Comparison of ENCODE assay signal across 8 cellular contexts in the genomic region with DNA sequence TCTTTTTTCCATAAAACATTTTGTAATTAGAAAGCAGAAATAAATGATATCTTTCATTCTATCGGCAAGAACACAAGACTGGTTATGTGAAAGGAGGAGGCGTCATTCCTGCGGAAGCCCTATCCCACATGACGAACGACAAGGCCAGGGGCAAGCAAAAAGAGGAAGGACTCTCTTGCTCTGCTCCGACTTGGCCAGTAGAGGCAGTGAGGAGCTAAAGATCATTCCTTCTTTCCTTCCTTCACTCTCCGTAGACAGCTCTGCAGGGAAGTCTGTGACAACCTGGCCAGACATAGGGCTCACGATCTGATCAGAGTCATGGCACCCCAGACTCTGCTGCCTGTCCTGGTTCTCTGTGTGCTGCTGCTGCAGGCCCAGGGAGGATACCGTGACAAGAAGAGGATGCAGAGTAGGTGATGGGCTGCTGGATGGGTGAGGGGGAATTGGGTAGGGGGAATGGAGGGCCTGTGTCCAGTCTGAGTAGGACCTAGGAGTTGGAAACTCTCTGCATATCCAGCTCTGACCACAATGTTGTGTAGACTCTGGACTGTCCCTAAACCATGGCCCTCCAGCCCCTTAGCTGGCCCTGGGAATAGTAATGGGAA. TPM values are rescaled to one million over a fixed set of nuclear protein-coding genes. Genes with fewer than 3 reads are reported as not detected.
DNase-seq lines count a peak whose midpoint lies in the region; ATAC-seq, FAIRE-seq and TF ChIP-seq lines count a peak whose summit lies in the region.

TSS of gene WFDC10A (plus strand) at position 244 of the 605 bp plus-strand sequence. CDS start at position 319, 75 bp downstream.

- peaks cover 38% of the 10 kb centered on the region for H3K27me3 Mint-ChIP-seq in MCF 10A (ENCODE audit: insufficient read depth, unreplicated experiment)
- H3K27me3 Mint-ChIP-seq in stimulated activated naive B cell treated with anti-CD40 and anti-IgM and Interleukin-4, amounts not matched to agents 10 μg/mL and 1 μg/mL and 100 μg/mL, for 72 hours = peaks cover 36 to 39% of the 10 kb centered on the region in 2 donors

- peak; percentile 53 for TF ChIP-seq CTCF in MCF 10A (IDR thresholded peaks at IDR 0.05; ENCODE audit: unreplicated experiment)

- no peak for FAIRE-seq in RCC 7860 (lab: Jason Lieb, UNC)

- intact Hi-C loops in MCF 10A (cut with micrococcal nuclease) = no loop called here

- ATAC-seq in HG02610 (IDR thresholded peaks at IDR 0.05; ENCODE audit: unreplicated experiment) (peak; percentile 59), GM18909 (IDR thresholded peaks at IDR 0.05; ENCODE audit: poor library complexity, unreplicated experiment) (no peak), GM19328 (IDR thresholded peaks at IDR 0.05; ENCODE audit: unreplicated experiment) (no peak)
- peak; percentile 90 to 93 for ATAC-seq in stimulated activated naive B cell treated with anti-CD40 and anti-IgM and Interleukin-4, amounts not matched to agents 10 μg/mL and 1 μg/mL and 100 μg/mL, for 72 hours (replicated peaks)

- H3K27ac Mint-ChIP-seq in MCF 10A (ENCODE audit: low read depth, unreplicated experiment) = no peak within 1 kb of the TSS
- H3K27ac Mint-ChIP-seq in stimulated activated naive B cell treated with anti-CD40 and anti-IgM and Interleukin-4, amounts not matched to agents 10 μg/mL and 1 μg/mL and 100 μg/mL, for 72 hours = no peak within 1 kb of the TSS

- no peaks in the 10 kb centered on the region for H3K36me3 Mint-ChIP-seq in MCF 10A (ENCODE audit: insufficient read depth, unreplicated experiment)
- peaks cover 0 to 4% of the 10 kb centered on the region in 2 donors for H3K36me3 Mint-ChIP-seq in stimulated activated naive B cell treated with anti-CD40 and anti-IgM and Interleukin-4, amounts not matched to agents 10 μg/mL and 1 μg/mL and 100 μg/mL, for 72 hours

- no peak within 1 kb of the TSS for H3K4me3 Mint-ChIP-seq in MCF 10A (ENCODE audit: unreplicated experiment)
- no peak within 1 kb of the TSS for H3K4me3 Mint-ChIP-seq in stimulated activated naive B cell treated with anti-CD40 and anti-IgM and Interleukin-4, amounts not matched to agents 10 μg/mL and 1 μg/mL and 100 μg/mL, for 72 hours

- CTCF ChIA-PET in MCF 10A (lab: Yijun Ruan, JAX) = interaction anchor here (0.5 to 5.0 kb wide), 20 partner anchors 10 to 311 kb away, joined by 3 to 38 read pairs (median 3); partner anchors contain the start of gene EPPIN

- BruUV-seq in MCF 10A (replicated peaks; lab: Mats Ljungman, UMichigan) = no TSS peak

- DNase-seq in EH (ENCODE audit: low read depth) (peak; percentile 46), RCC 7860 (ENCODE audit: low spot score) (peak; percentile 49), MCF 10A (ENCODE audit: unreplicated experiment) (peak; percentile 72), kidney glomerular epithelial cell (lab: John Stamatoyannopoulos, UW) (peak; percentile 42)
- peak; percentile 35 for DNase-seq in stimulated activated naive B cell treated with anti-CD40 and anti-IgM and Interleukin-4, amounts not matched to agents 10 μg/mL and 1 μg/mL and 100 μg/mL, for 72 hours

- POLR2A ChIA-PET in MCF 10A (lab: Yijun Ruan, JAX) = interaction anchor here (0.6 to 1.5 kb wide), 4 partner anchors 12 to 290 kb away, joined by 3 to 4 read pairs (median 3); no protein-coding TSS in a partner anchor

- H3K4me1 Mint-ChIP-seq in MCF 10A (ENCODE audit: insufficient read depth, unreplicated experiment) = no peaks in the 10 kb centered on the region
- H3K4me1 Mint-ChIP-seq in stimulated activated naive B cell treated with anti-CD40 and anti-IgM and Interleukin-4, amounts not matched to agents 10 μg/mL and 1 μg/mL and 100 μg/mL, for 72 hours = peaks cover 0 to 4% of the 10 kb centered on the region in 2 donors

- no peaks in the 10 kb centered on the region for H3K9me3 Mint-ChIP-seq in MCF 10A (ENCODE audit: unreplicated experiment)
- H3K9me3 Mint-ChIP-seq in stimulated activated naive B cell treated with anti-CD40 and anti-IgM and Interleukin-4, amounts not matched to agents 10 μg/mL and 1 μg/mL and 100 μg/mL, for 72 hours = peaks cover 8 to 9% of the 10 kb centered on the region in 2 donors

RNA-seq across cellular contexts. Expression of gene WFDC10A, which starts in this region (rescaled TPM):
- total RNA-seq in MCF 10A (2022) = not detected in 2 replicates

Comparison
In these comparisons a context has a peak if more than half of its experiments do, and no peak if none do; other contexts are left out.
1. Peak in DNase-seq in MCF 10A; RNA of the gene not detected or under 1 TPM.
2. ATAC-seq: peak in HG02610 (single experiment) and stimulated activated naive B cell treated with anti-CD40 and anti-IgM and Interleukin-4, amounts not matched to agents 10 μg/mL and 1 μg/mL and 100 μg/mL, for 72 hours (2 of 2); none in GM18909 (single experiment) and GM19328 (single experiment).
3. Peak in every context shown above with its lines, with median percentiles within 50 percentile points of each other: DNase-seq.